In genomic region chr10:563827-564226, GRCh38 we compare ENCODE assay signal across 20 cellular contexts.
DNase-seq lines count a peak whose midpoint lies in the region; FAIRE-seq and TF ChIP-seq lines count a peak whose summit lies in the region.
"Had no signal": no experiment of that assay in that cellular context is flagged by ENCODE, and none has a peak within 500 bp of the region (broad histone marks: within the 10 kb centered on the region; RNA-seq: fewer than 3 reads in every experiment).

No MANE protein-coding gene starts in this region.

- no peak overlapping the region for H3K9ac ChIP-seq in MM.1S (ENCODE audit: low read length)
- H3K9ac ChIP-seq in astrocyte (ENCODE audit: low read length) = no peak overlapping the region
- H3K9ac ChIP-seq in trophoblast cell (ENCODE audit: low read length) = no peak overlapping the region
- no peak overlapping the region for H3K9ac ChIP-seq in neuronal stem cell (ENCODE audit: low read depth, low read length, poor library complexity)
- H3K9ac ChIP-seq: GM23248 had no signal

- peak overlapping the region; percentile 6 for H3K18ac ChIP-seq in trophoblast cell (ENCODE audit: low read length)
- H3K18ac ChIP-seq in neuronal stem cell (ENCODE audit: low read length) = no peak overlapping the region

- no peak overlapping the region for H2BK15ac ChIP-seq in neuronal stem cell (ENCODE audit: low read length)

- H3K36me3 Mint-ChIP-seq in astrocyte (ENCODE audit: low read depth, unreplicated experiment) = peaks cover 18% of the 10 kb centered on the region

- no peaks in the 10 kb centered on the region for H3K36me3 ChIP-seq in HEK293 (ENCODE audit: control insufficient read depth in 2 of 2, insufficient read depth in 1 of 2, low read length in 2 of 2)
- no peaks in the 10 kb centered on the region for H3K36me3 ChIP-seq in MM.1S (replicated peaks; ENCODE audit: insufficient read depth, low read length)
- no peaks in the 10 kb centered on the region for H3K36me3 ChIP-seq in astrocyte (ENCODE audit: insufficient read depth, low read length)
- H3K36me3 ChIP-seq in trophoblast cell (ENCODE audit: control insufficient read depth in 1 of 2, insufficient read depth in 2 of 2, low read length in 2 of 2) = peaks cover 0 to 3% of the 10 kb centered on the region in 2 experiments
- H3K36me3 ChIP-seq in neuronal stem cell (replicated peaks in 1 of 2; ENCODE audit: control insufficient read depth in 2 of 2, insufficient read depth in 2 of 2, low read length in 2 of 2) = no peaks in the 10 kb centered on the region

- whole genome bisulfite sequencing in trophoblast cell (ENCODE audit: extremely low coverage, insufficient coverage, insufficient read length) = no CpG with 5 or more reads among the region's 5 CpGs
- WGBS in neuronal stem cell (ENCODE audit: extremely low coverage in 2 of 2, insufficient read length in 2 of 2, insufficient replicate concordance in 1 of 2), 2 donors = no CpG with 5 or more reads among the region's 5 CpGs

- H2BK120ac ChIP-seq in trophoblast cell (ENCODE audit: insufficient read depth, low read length, poor library complexity) (no peak overlapping the region), neuronal stem cell (ENCODE audit: low read depth, low read length) (no peak overlapping the region)

- H3K4ac ChIP-seq in trophoblast cell (ENCODE audit: low read depth, low read length) = no peak overlapping the region
- no peak overlapping the region for H3K4ac ChIP-seq in neuronal stem cell (ENCODE audit: low read length)

- no peak overlapping the region for H4K12ac ChIP-seq in trophoblast cell (ENCODE audit: low read depth, low read length)

- H3K27me3 ChIP-seq in MM.1S (replicated peaks; ENCODE audit: insufficient read depth, low read length) = no peaks in the 10 kb centered on the region
- no peaks in the 10 kb centered on the region for H3K27me3 ChIP-seq in astrocyte (ENCODE audit: insufficient read depth, low read length)
- H3K27me3 ChIP-seq in trophoblast cell (ENCODE audit: insufficient read depth, low read length) = no peaks in the 10 kb centered on the region
- H3K27me3 ChIP-seq in neuronal stem cell (ENCODE audit: control insufficient read depth in 3 of 3, insufficient read depth in 3 of 3, low read depth in 1 of 3, low read length in 3 of 3) = no peaks in the 10 kb centered on the region

- H3K4me1 ChIP-seq in HEK293 (ENCODE audit: control insufficient read depth, insufficient read depth, low read length) (no peaks in the 10 kb centered on the region), MM.1S (ENCODE audit: low read length) (peaks cover 43% of the 10 kb centered on the region), astrocyte (ENCODE audit: insufficient read depth, low read length) (peaks cover 3% of the 10 kb centered on the region), trophoblast cell (ENCODE audit: control insufficient read depth in 1 of 2, insufficient read depth in 2 of 2, low read length in 2 of 2) (peaks cover 18 to 29% of the 10 kb centered on the region in 2 experiments), neuronal stem cell (ENCODE audit: control insufficient read depth in 2 of 2, insufficient read depth in 1 of 2, low read depth in 1 of 2, low read length in 2 of 2) (peaks cover 2 to 12% of the 10 kb centered on the region in 2 donors)

- TF ChIP-seq CTCF in HEK293 (tag by site-specific recombination; IDR thresholded peaks at IDR 0.05) (no peak), MM.1S (IDR thresholded peaks at IDR 0.05; ENCODE audit: low read length) (no peak), astrocyte (IDR thresholded peaks at IDR 0.05; ENCODE audit: insufficient read depth, low read depth, low read length) (no peak)

- H2AFZ ChIP-seq in MM.1S (ENCODE audit: low read length) (no peak overlapping the region), astrocyte (ENCODE audit: low read depth, low read length) (no peak overlapping the region), trophoblast cell (ENCODE audit: insufficient read depth, low read length, poor library complexity) (no peak overlapping the region), neuronal stem cell (ENCODE audit: low read length) (no peak overlapping the region)
- H2AFZ ChIP-seq: GM23248 had no signal

- H3K14ac ChIP-seq in trophoblast cell (ENCODE audit: low read length) (no peak overlapping the region), neuronal stem cell (ENCODE audit: low read length) (no peak overlapping the region)

- no peak overlapping the region for H3K4me3 ChIP-seq in HEK293 (ENCODE audit: low read depth, low read length)
- no peak overlapping the region for H3K4me3 ChIP-seq in MM.1S (ENCODE audit: low read length)
- no peak overlapping the region for H3K4me3 ChIP-seq in astrocyte (ENCODE audit: insufficient read depth, low read depth, low read length)
- no peak overlapping the region for H3K4me3 ChIP-seq in trophoblast cell (ENCODE audit: low read depth, low read length)
- H3K4me3 ChIP-seq in neuronal stem cell (ENCODE audit: low read length in 2 of 2) = no peak overlapping the region
- H3K4me3 ChIP-seq: GM23248 had no signal

- H3K27ac Mint-ChIP-seq in astrocyte (ENCODE audit: unreplicated experiment) = no peak overlapping the region

- no peak overlapping the region for H3K27ac ChIP-seq in HEK293 (ENCODE audit: extremely low read depth, low read depth, low read length)
- peak overlapping the region; percentile 95; the same call in 1 of the 2 replicates for H3K27ac ChIP-seq in MM.1S (ENCODE audit: low read length)
- no peak overlapping the region for H3K27ac ChIP-seq in astrocyte (ENCODE audit: low read depth, low read length)
- H3K27ac ChIP-seq in trophoblast cell (ENCODE audit: low read depth, low read length) = no peak overlapping the region
- H3K27ac ChIP-seq in neuronal stem cell (replicated peaks; ENCODE audit: low read length) = no peak overlapping the region
- H3K27ac ChIP-seq: GM23248 had no signal

- H4K8ac ChIP-seq in trophoblast cell (ENCODE audit: low read depth, low read length) (no peak overlapping the region), neuronal stem cell (ENCODE audit: low read depth, low read length) (no peak overlapping the region)

- no peak for FAIRE-seq in astrocyte (lab: Jason Lieb, UNC)
- FAIRE-seq: G401.6, GM12892, GM19239, H1 had no signal

- DNase-seq in MM.1S = no peak
- DNase-seq in astrocyte (ENCODE audit: low read depth) = no peak
- no peak for DNase-seq in trophoblast cell
- DNase-seq in stimulated activated naive CD4-positive, alpha-beta T cell (lab: John Stamatoyannopoulos, UW) = no peak
- DNase-seq in neuronal stem cell (ENCODE audit: low spot score) = no peak
- no peak for DNase-seq in NK-92 (lab: John Stamatoyannopoulos, UW; ENCODE audit: unreplicated experiment)
- DNase-seq: C1 segment of cervical spinal cord; Calu3; CD4-positive, alpha-beta memory T cell; COR-L47; DMS53; DMS79 treated with DMSO at 0.1 percent for 48 hours; GM23248; H7; HCEC 1CT had no signal

- POLR2A ChIA-PET in HEK293 (lab: Yijun Ruan, JAX) = no interaction called here

- H3K79me1 ChIP-seq in trophoblast cell (ENCODE audit: low read length) (peaks cover 9% of the 10 kb centered on the region), neuronal stem cell (ENCODE audit: low read depth, low read length) (peaks cover 17% of the 10 kb centered on the region)

- no peaks in the 10 kb centered on the region for H3K27me3 Mint-ChIP-seq in astrocyte (ENCODE audit: low read depth, unreplicated experiment)

- peaks cover 9% of the 10 kb centered on the region for H3K9me3 Mint-ChIP-seq in astrocyte (ENCODE audit: unreplicated experiment)

- H4K91ac ChIP-seq in trophoblast cell (ENCODE audit: low read depth, low read length) (no peak overlapping the region), neuronal stem cell (ENCODE audit: low read depth, low read length, poor library complexity) (no peak overlapping the region)

- H3K9me2 ChIP-seq in MM.1S (replicated peaks; ENCODE audit: insufficient read depth, low read length) = no peaks in the 10 kb centered on the region

- H3K4me3 Mint-ChIP-seq in astrocyte (ENCODE audit: unreplicated experiment) = peak overlapping the region; percentile 31
- H3K4me3 Mint-ChIP-seq: CD4-positive, alpha-beta memory T cell had no signal

- peaks cover 33% of the 10 kb centered on the region for H3K4me1 Mint-ChIP-seq in astrocyte (ENCODE audit: low read depth, unreplicated experiment)
- H3K4me1 Mint-ChIP-seq: CD4-positive, alpha-beta memory T cell had no signal

- H2BK5ac ChIP-seq in trophoblast cell (ENCODE audit: low read depth, low read length, poor library complexity) (no peak overlapping the region), neuronal stem cell (ENCODE audit: low read length) (no peak overlapping the region)

- CTCF ChIA-PET in HEK293 (lab: Yijun Ruan, JAX) = interaction anchor here (1.0 kb wide), 1 partner anchor 53 kb away, joined by 3 read pairs; no protein-coding TSS in a partner anchor

- no peak overlapping the region for H3K4me2 ChIP-seq in MM.1S (ENCODE audit: low read depth, low read length)
- no peak overlapping the region for H3K4me2 ChIP-seq in astrocyte (ENCODE audit: low read length)
- no peak overlapping the region for H3K4me2 ChIP-seq in trophoblast cell (ENCODE audit: low read length)
- H3K4me2 ChIP-seq in neuronal stem cell (ENCODE audit: insufficient read depth, low read length, poor library complexity, severe bottlenecking) = no peak overlapping the region

- H4K20me1 ChIP-seq in MM.1S (ENCODE audit: insufficient read depth, low read length) = no peaks in the 10 kb centered on the region
- H4K20me1 ChIP-seq in astrocyte (ENCODE audit: insufficient read depth, low read length) = peaks cover 96% of the 10 kb centered on the region

- no peak overlapping the region for H2BK12ac ChIP-seq in trophoblast cell (ENCODE audit: low read length)
- no peak overlapping the region for H2BK12ac ChIP-seq in neuronal stem cell (ENCODE audit: low read length)

- H2AK5ac ChIP-seq in trophoblast cell (ENCODE audit: low read length) (no peak overlapping the region), neuronal stem cell (ENCODE audit: low read depth, low read length) (no peak overlapping the region)

- no peaks in the 10 kb centered on the region for H3K9me3 ChIP-seq in HEK293 (ENCODE audit: control insufficient read depth, insufficient read depth, low read depth, low read length)
- no peaks in the 10 kb centered on the region for H3K9me3 ChIP-seq in MM.1S (replicated peaks; ENCODE audit: insufficient read depth, low read length)
- H3K9me3 ChIP-seq in astrocyte (ENCODE audit: insufficient read depth, low read depth, low read length) = peaks cover 6% of the 10 kb centered on the region
- H3K9me3 ChIP-seq in trophoblast cell (ENCODE audit: insufficient read depth, low read depth, low read length) = peaks cover 11% of the 10 kb centered on the region
- H3K9me3 ChIP-seq in neuronal stem cell (replicated peaks in 1 of 2; ENCODE audit: control insufficient read depth in 2 of 2, insufficient read depth in 1 of 2, low read depth in 1 of 2, low read length in 2 of 2) = peaks cover 5 to 19% of the 10 kb centered on the region in 2 donors

- H3K23ac ChIP-seq in trophoblast cell (ENCODE audit: low read length) (no peak overlapping the region), neuronal stem cell (ENCODE audit: low read depth, low read length, poor library complexity) (no peak overlapping the region)

- peaks cover 34% of the 10 kb centered on the region for H3F3A ChIP-seq in MM.1S (ENCODE audit: insufficient read depth, low read length)

- H3K79me2 ChIP-seq in MM.1S (ENCODE audit: low read length) (peaks cover 51% of the 10 kb centered on the region), astrocyte (ENCODE audit: insufficient read depth, low read length) (peaks cover 96% of the 10 kb centered on the region), trophoblast cell (ENCODE audit: control insufficient read depth, insufficient read depth, low read length, poor library complexity) (peaks cover 4% of the 10 kb centered on the region)
